In genomic region chr1:230386863-230387262, GRCh38 we compare ENCODE assay signal across 26 cellular contexts. TPM values are rescaled to one million over a fixed set of nuclear protein-coding genes. Genes with fewer than 3 reads are reported as not detected.
"Had no signal": no experiment of that assay in that cellular context is flagged by ENCODE, and none has a peak within 500 bp of the region (broad histone marks: within the 10 kb centered on the region; RNA-seq: fewer than 3 reads in every experiment).

No MANE protein-coding gene starts in this region.

- DNase-seq: colonic mucosa; cortex of kidney; dermis blood vessel endothelial cell; effector CD4-positive, alpha-beta T cell; effector CD8-positive, alpha-beta T cell; effector memory CD4-positive, alpha-beta T cell; effector memory CD8-positive, alpha-beta T cell; erythroblast; esophagus squamous epithelium; foreskin fibroblast; foreskin keratinocyte; foreskin melanocyte; gastrocnemius medialis; glutamatergic neuron; heart left ventricle; heart right ventricle had no signal

- H3K27ac Mint-ChIP-seq: dendritic cell treated with granulocyte-macrophage colony-stimulating factor and Interleukin-4, amounts not matched to agents 40 ng/mL and 50 ng/mL, for 4 days; effector memory CD8-positive, alpha-beta T cell; endodermal cell had no signal

- H3K27me3 ChIP-seq: colonic mucosa, dorsolateral prefrontal cortex, esophagus muscularis mucosa, esophagus squamous epithelium, foreskin keratinocyte, gastrocnemius medialis, heart left ventricle, heart right ventricle had no signal

- H3K27ac ChIP-seq: colonic mucosa, coronary artery, epithelial cell of prostate, esophagus muscularis mucosa, esophagus squamous epithelium, foreskin keratinocyte, gastrocnemius medialis, gastroesophageal sphincter had no signal

- H3K4me3 ChIP-seq: colonic mucosa, coronary artery, dorsolateral prefrontal cortex, esophagus muscularis mucosa, esophagus squamous epithelium, gastrocnemius medialis, gastroesophageal sphincter, heart left ventricle, heart right ventricle had no signal

- H3K9me3 ChIP-seq: colonic mucosa, esophagus muscularis mucosa, esophagus squamous epithelium, gastrocnemius medialis, gastroesophageal sphincter, heart left ventricle, heart right ventricle had no signal

- H3K4me1 ChIP-seq: colonic mucosa, esophagus squamous epithelium, foreskin keratinocyte, gastroesophageal sphincter had no signal

- ATAC-seq: effector memory CD8-positive, alpha-beta T cell; esophagus mucosa; foreskin keratinocyte; gastrocnemius medialis; gastroesophageal sphincter had no signal

- H3K4me3 Mint-ChIP-seq: dendritic cell treated with granulocyte-macrophage colony-stimulating factor and Interleukin-4, amounts not matched to agents 40 ng/mL and 50 ng/mL, for 4 days; effector memory CD8-positive, alpha-beta T cell; endodermal cell had no signal

- H3K9me3 Mint-ChIP-seq: dendritic cell treated with granulocyte-macrophage colony-stimulating factor and Interleukin-4, amounts not matched to agents 40 ng/mL and 50 ng/mL, for 4 days; effector memory CD8-positive, alpha-beta T cell; endodermal cell had no signal

- H3K36me3 ChIP-seq: colonic mucosa, esophagus muscularis mucosa, esophagus squamous epithelium, gastrocnemius medialis, gastroesophageal sphincter, heart left ventricle, heart right ventricle had no signal

RNA-seq across cellular contexts. Expression of gene PGBD5, which starts 39.3 kb away (rescaled TPM):
- total RNA-seq: endothelial cell of umbilical vein, fibroblast of villous mesenchyme had no signal
